ENCODE assay signal across 1 cellular context in genomic region chr21:35525443-35525842, GRCh38.
TF ChIP-seq lines count a peak whose summit lies in the region.

No MANE protein-coding gene starts in this region.

TF ChIP-seq in K562, 482 proteins besides CTCF, POLR2A, EP300 and RAD21 (continued from another document):
- TF ChIP-seq ZNF740 (CRISPR knock-in tag; IDR thresholded peaks at IDR 0.05) (no peak), ZNF740 (tag; IDR thresholded peaks at IDR 0.05) (no peak), C11orf30 (IDR thresholded peaks at IDR 0.05; ENCODE audit: low read depth) (no peak), HDAC8 (tag; IDR thresholded peaks at IDR 0.05) (no peak), SRSF3 (IDR thresholded peaks at IDR 0.05; ENCODE audit: insufficient read depth, low read length) (no peak), PKNOX1 (IDR thresholded peaks at IDR 0.05) (peak; percentile 70; the same call in 1 of the 2 replicates), KDM1A (IDR thresholded peaks at IDR 0.05) (peak; percentile 59 to 69; a peak in 3 of 4 replicates), ZBTB40 (IDR thresholded peaks at IDR 0.05) (peak; percentile 89), ZBTB40 (CRISPR knock-in tag; IDR thresholded peaks at IDR 0.05) (peak; percentile 75; the same call in 1 of the 2 replicates), ZNF175 (CRISPR knock-in tag; IDR thresholded peaks at IDR 0.05; ENCODE audit: low read depth) (no peak), CCAR2 (IDR thresholded peaks at IDR 0.05; ENCODE audit: low read depth, low read length) (no peak), ZNF253 (CRISPR knock-in tag; conservative IDR thresholded peaks at IDR 0.05) (no peak), ATF3 (IDR thresholded peaks at IDR 0.05) (no peak), ATF3 (CRISPR knock-in tag; conservative IDR thresholded peaks at IDR 0.05) (no peak), NR0B1 (IDR thresholded peaks at IDR 0.05; ENCODE audit: partially characterized antibody) (no peak), PYGO2 (tag; IDR thresholded peaks at IDR 0.05) (0 out of 2 replicates have a peak, but pooled peaks have one; percentile 15), PHF21A (IDR thresholded peaks at IDR 0.05; ENCODE audit: borderline replicate concordance, low read depth) (no peak), ZNF764 (CRISPR knock-in tag; IDR thresholded peaks at IDR 0.05; ENCODE audit: low read depth) (no peak), HINFP (tag; conservative IDR thresholded peaks at IDR 0.05; ENCODE audit: low read depth) (no peak), ZEB2 (IDR thresholded peaks at IDR 0.05) (0 out of 2 replicates have a peak, but pooled peaks have one; percentile 28), TEAD4 (IDR thresholded peaks at IDR 0.05; ENCODE audit: low read length) (no peak), TEAD4 (CRISPR knock-in tag; IDR thresholded peaks at IDR 0.05; ENCODE audit: borderline replicate concordance) (no peak), ZBTB2 (IDR thresholded peaks at IDR 0.05) (no peak), PCBP2 (IDR thresholded peaks at IDR 0.05; ENCODE audit: low read depth, low read length, poor library complexity, severe bottlenecking) (no peak), ZNF668 (CRISPR knock-in tag; IDR thresholded peaks at IDR 0.05) (no peak), ZNF133 (CRISPR knock-in tag; IDR thresholded peaks at IDR 0.05) (no peak)
TF ChIP-seq in K562: peak in this region for 12.
